9 cellular contexts compared by ENCODE assay signal in the genomic region with DNA sequence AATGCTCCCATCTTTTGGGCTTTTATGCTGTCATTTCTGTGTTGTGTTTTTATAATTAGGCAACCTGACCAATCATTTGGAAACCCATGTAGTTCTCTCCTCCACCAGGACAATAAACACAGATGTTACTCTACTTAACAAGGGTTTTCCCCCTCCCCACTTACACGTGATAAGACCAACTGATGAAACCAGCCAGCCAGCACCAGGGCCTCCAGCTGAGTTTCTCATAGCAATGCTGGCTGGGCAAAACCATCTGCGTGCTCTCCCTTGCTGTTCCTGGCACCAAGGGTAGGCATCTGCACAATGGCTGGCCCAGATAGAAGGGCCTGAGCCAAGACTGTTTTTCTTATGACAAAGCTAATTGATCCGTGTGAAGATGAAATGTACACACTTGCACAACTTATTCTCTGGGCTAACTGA.
DNase-seq lines count a peak whose midpoint lies in the region; ATAC-seq and TF ChIP-seq lines count a peak whose summit lies in the region.
"Had no signal": no experiment of that assay in that cellular context is flagged by ENCODE, and none has a peak within 500 bp of the region (broad histone marks: within the 10 kb centered on the region; RNA-seq: fewer than 3 reads in every experiment).

No MANE protein-coding gene starts in this region.

- H3K36me3 Mint-ChIP-seq in neural progenitor cell, result no peaks in the 10 kb centered on the region

- no peaks in the 10 kb centered on the region for H3K36me3 ChIP-seq in neural progenitor cell

- H3K27me3 Mint-ChIP-seq in neural progenitor cell (ENCODE audit: insufficient read depth, low read depth), result no peaks in the 10 kb centered on the region

- H3K27ac Mint-ChIP-seq in neural progenitor cell, result no peak overlapping the region

- H3F3A ChIP-seq in neural progenitor cell (ENCODE audit: low read depth), result no peaks in the 10 kb centered on the region

- H3K79me2 ChIP-seq in neural progenitor cell (ENCODE audit: low read depth), result no peaks in the 10 kb centered on the region

- H3K9me3 ChIP-seq in neural progenitor cell (ENCODE audit: low read depth), result no peaks in the 10 kb centered on the region
- H3K9me3 ChIP-seq: A549 had no signal

- no peak overlapping the region for H3K4me3 ChIP-seq in neural progenitor cell
- H3K4me3 ChIP-seq: A549 had no signal

- no peak overlapping the region for H3K9ac ChIP-seq in neural progenitor cell

- H3K9me3 Mint-ChIP-seq in neural progenitor cell, result no peaks in the 10 kb centered on the region

- H3K27ac ChIP-seq in neural progenitor cell, result no peak overlapping the region
- H3K27ac ChIP-seq: A549 had no signal

- ATAC-seq in GM21381 (IDR thresholded peaks at IDR 0.05; ENCODE audit: unreplicated experiment), result peak; percentile 91
- peak; percentile 94 for ATAC-seq in HG03520 (IDR thresholded peaks at IDR 0.05; ENCODE audit: unreplicated experiment)
- ATAC-seq: A549 had no signal

- TF ChIP-seq CTCF in neural progenitor cell (IDR thresholded peaks at IDR 0.05), result no peak

- no peaks in the 10 kb centered on the region for H4K20me1 ChIP-seq in neural progenitor cell (ENCODE audit: low read depth)

- peaks cover 15% of the 10 kb centered on the region for H3K4me1 ChIP-seq in neural progenitor cell
- H3K4me1 ChIP-seq: A549 had no signal

- no peak overlapping the region for H3K4me2 ChIP-seq in neural progenitor cell
- H3K4me2 ChIP-seq: A549 had no signal

- no peaks in the 10 kb centered on the region for H3K27me3 ChIP-seq in neural progenitor cell

- H3K4me1 Mint-ChIP-seq in neural progenitor cell, result peaks cover 13% of the 10 kb centered on the region

- DNase-seq in NCI-H2029 (lab: John Stamatoyannopoulos, UW) (peak; percentile 32), NCI-H2029 treated with DMSO at 0.1 percent for 48 hours (lab: John Stamatoyannopoulos, UW) (no peak), amygdala (lab: John Stamatoyannopoulos, UW) (peak in 45 of 56 donors; percentile 14 to 81 (median 46)), neural progenitor cell (ENCODE audit: low spot score) (peak; percentile 43), dermis blood vessel endothelial cell (no peak), HuH-7.5 (ENCODE audit: low spot score) (no peak)

- no peak overlapping the region for H2AFZ ChIP-seq in neural progenitor cell (replicated peaks)

- H3K4me3 Mint-ChIP-seq in neural progenitor cell, result no peak overlapping the region

Comparison
In these comparisons a context has a peak if more than half of its experiments do, and no peak if none do; other contexts are left out.
1. DNase-seq: peak in NCI-H2029 (single experiment), amygdala (45 of 56) and neural progenitor cell (single experiment); none in NCI-H2029 treated with DMSO at 0.1 percent for 48 hours (single experiment), dermis blood vessel endothelial cell (single experiment) and HuH-7.5 (single experiment).